ENCODE assay signal across 8 cellular contexts in the genomic region with DNA sequence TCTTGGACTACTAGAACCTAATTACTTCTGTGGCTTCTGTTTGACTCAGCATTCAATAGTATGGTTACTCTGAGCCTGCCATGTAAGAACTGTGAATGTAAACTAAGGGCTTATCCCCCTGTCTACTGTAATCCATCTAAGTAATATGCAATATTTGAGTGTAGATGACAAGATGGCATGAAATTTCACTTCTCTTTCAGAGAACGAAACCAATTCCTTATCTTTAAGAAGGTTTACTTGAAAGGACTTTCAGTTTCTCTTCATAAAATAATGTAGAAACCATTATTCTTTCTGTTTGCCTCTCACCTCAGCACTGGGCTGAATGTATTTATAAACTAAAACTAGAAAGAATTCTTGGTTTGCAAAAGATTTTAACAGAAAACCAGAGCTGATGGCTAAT.
DNase-seq lines count a peak whose midpoint lies in the region; ATAC-seq, FAIRE-seq and TF ChIP-seq lines count a peak whose summit lies in the region.

No MANE protein-coding gene starts in this region.

- H3K4me3 ChIP-seq in endodermal cell (ENCODE audit: low read length) = no peak overlapping the region

- H3K4me1 ChIP-seq in endodermal cell (ENCODE audit: control insufficient read depth, insufficient read depth, low read length) = peaks cover 10% of the 10 kb centered on the region

- WGBS in endodermal cell (ENCODE audit: insufficient coverage in 1 of 2, insufficient read length in 1 of 2), 2 experiments = 100% methylated on average over 1 of the region's 1 CpG; no CpG with 5 or more reads in 1 of the 2 experiments

- no peaks in the 10 kb centered on the region for H3K36me3 ChIP-seq in endodermal cell (ENCODE audit: control insufficient read depth, insufficient read depth, low read length)

- H3K27me3 ChIP-seq in endodermal cell (ENCODE audit: control insufficient read depth, insufficient read depth, low read length, poor library complexity, severe bottlenecking) = peaks cover 62% of the 10 kb centered on the region

- H3K27me3 Mint-ChIP-seq in endodermal cell (ENCODE audit: insufficient read depth) = peaks cover 4% of the 10 kb centered on the region

- TF ChIP-seq CTCF in endodermal cell (conservative IDR thresholded peaks at IDR 0.05) = no peak

- H3K4me1 Mint-ChIP-seq in endodermal cell = peaks cover 40% of the 10 kb centered on the region

- FAIRE-seq in GM12891 (lab: Jason Lieb, UNC) = peak; percentile 67

- no peak overlapping the region for H3K9ac ChIP-seq in endodermal cell (ENCODE audit: extremely low read depth, low read length, poor library complexity, severe bottlenecking)

- no peaks in the 10 kb centered on the region for H3K9me3 Mint-ChIP-seq in endodermal cell

- no peaks in the 10 kb centered on the region for H3K9me3 ChIP-seq in endodermal cell (ENCODE audit: control insufficient read depth, low read length)

- peak overlapping the region; percentile 4 for H3K27ac Mint-ChIP-seq in endodermal cell

- H3K27ac ChIP-seq in endodermal cell (ENCODE audit: low read depth, low read length) = no peak overlapping the region

- H3K4me3 Mint-ChIP-seq in endodermal cell = no peak overlapping the region

- H3K36me3 Mint-ChIP-seq in endodermal cell (ENCODE audit: low read depth) = no peaks in the 10 kb centered on the region

- DNase-seq in GM12891 (ENCODE audit: insufficient read length, low spot score) (no peak), endodermal cell (no peak), Right ventricle myocardium inferior (ENCODE audit: missing footprints) (no peak), activated gamma-delta T cell (lab: John Stamatoyannopoulos, UW) (no peak), epidermal melanocyte (ENCODE audit: insufficient read length, low spot score) (no peak)
- no peak for DNase-seq in stimulated activated CD4-positive, alpha-beta T cell treated with anti-CD3 and anti-CD28 coated beads, Interleukin-1b, Interleukin-23, amount 100 ng/mL, for 48 hours

- ATAC-seq in GM21526 (IDR thresholded peaks at IDR 0.05; ENCODE audit: low FRiP score, unreplicated experiment) (peak; percentile 76), HG03565 (IDR thresholded peaks at IDR 0.05; ENCODE audit: unreplicated experiment) (peak; percentile 84), Right ventricle myocardium inferior (no peak)

- intact Hi-C loops in Right ventricle myocardium inferior (cut with DNase I) = no loop called here

- TF ChIP-seq POLR2A in GM12891 (IDR thresholded peaks at IDR 0.05; ENCODE audit: low read depth, low read length) = no peak

TF ChIP-seq in GM12891, 5 proteins besides CTCF, POLR2A, EP300 and RAD21:
- TF ChIP-seq SPI1 (IDR thresholded peaks at IDR 0.05; ENCODE audit: low read depth, low read length) = peak; percentile 56
- TF ChIP-seq PAX5 (IDR thresholded peaks at IDR 0.05; ENCODE audit: insufficient read depth, low read length, severe bottlenecking) = no peak
- TF ChIP-seq POLR2AphosphoS5 (IDR thresholded peaks at IDR 0.05; ENCODE audit: low read depth, low read length) = no peak
- TF ChIP-seq POU2F2 (IDR thresholded peaks at IDR 0.05; ENCODE audit: low read depth, low read length) = no peak
- TF ChIP-seq TAF1 (IDR thresholded peaks at IDR 0.05; ENCODE audit: low read depth, low read length) = no peak
